ENCODE assay signal across 16 cellular contexts in the genomic region with DNA sequence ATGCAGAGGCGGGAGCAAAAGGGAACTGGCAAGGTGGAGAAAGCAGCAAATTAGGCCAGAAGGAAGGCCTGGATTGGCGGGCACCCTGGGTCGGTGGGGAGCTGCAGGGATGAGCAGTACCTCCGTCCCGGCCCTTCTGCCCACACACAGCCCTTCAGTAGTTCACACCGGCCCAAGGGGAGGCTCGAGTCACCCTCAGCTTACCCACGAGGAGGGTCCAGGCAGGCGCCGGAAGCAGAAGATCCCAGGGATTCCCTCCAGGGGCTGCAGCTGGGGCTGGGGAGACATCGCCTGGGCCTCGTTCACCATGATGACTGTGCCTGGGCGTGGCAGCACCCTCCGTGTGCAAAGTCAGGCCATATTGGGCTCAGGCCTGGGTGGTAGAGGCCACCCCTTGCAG.
DNase-seq lines count a peak whose midpoint lies in the region; ATAC-seq, FAIRE-seq and TF ChIP-seq lines count a peak whose summit lies in the region.
"Had no signal": no experiment of that assay in that cellular context is flagged by ENCODE, and none has a peak within 500 bp of the region (broad histone marks: within the 10 kb centered on the region; RNA-seq: fewer than 3 reads in every experiment).

No MANE protein-coding gene starts in this region.

- H3K36me3 Mint-ChIP-seq in chondrocyte (ENCODE audit: low read depth) (peaks cover 3% of the 10 kb centered on the region), nephron (ENCODE audit: low read depth) (peaks cover 4% of the 10 kb centered on the region)

- DNase-seq in chondrocyte (ENCODE audit: low spot score) = no peak
- no peak for DNase-seq in thoracic aorta (ENCODE audit: low spot score)
- DNase-seq in D721Med (ENCODE audit: insufficient read length, low spot score) = no peak
- DNase-seq in HTR-8/SVneo (ENCODE audit: insufficient read length, low spot score) = no peak
- DNase-seq in smooth muscle cell (lab: John Stamatoyannopoulos, UW; ENCODE audit: unreplicated experiment) = no peak
- DNase-seq: AML-193; CD4-positive, alpha-beta T cell; DMS79 treated with DMSO at 0.1 percent for 48 hours; GF-D8; GM23248 had no signal

- H2AFZ ChIP-seq in smooth muscle cell (ENCODE audit: low read depth) = no peak overlapping the region
- H2AFZ ChIP-seq: GM23248 had no signal

- no peaks in the 10 kb centered on the region for H3F3A ChIP-seq in smooth muscle cell (ENCODE audit: low read depth)

- H3K4me3 ChIP-seq in thoracic aorta (peak overlapping the region; percentile 34), smooth muscle cell (no peak overlapping the region)
- H3K4me3 ChIP-seq: A549, GM23248, HAP-1 had no signal

- H3K9me3 Mint-ChIP-seq in chondrocyte (ENCODE audit: low read depth) (peaks cover 8% of the 10 kb centered on the region), nephron (peaks cover 7% of the 10 kb centered on the region)

- H3K36me3 ChIP-seq in thoracic aorta (no peaks in the 10 kb centered on the region), smooth muscle cell (ENCODE audit: low read depth) (no peaks in the 10 kb centered on the region)
- H3K36me3 ChIP-seq: HAP-1 had no signal

- H3K27me3 Mint-ChIP-seq in chondrocyte (ENCODE audit: low read depth) (peaks cover under 1% of the 10 kb centered on the region), nephron (ENCODE audit: low read depth) (peaks cover 49% of the 10 kb centered on the region)

- H3K27ac ChIP-seq in VCaP (peak overlapping the region; percentile 7; the same call in 1 of the 2 replicates), thoracic aorta (peak overlapping the region; percentile 55 to 68), smooth muscle cell (ENCODE audit: low read depth) (no peak overlapping the region)
- H3K27ac ChIP-seq: 22Rv1, A549, C4-2B, GM23248 had no signal

- H3K9ac ChIP-seq in smooth muscle cell (ENCODE audit: low read depth) = no peak overlapping the region
- H3K9ac ChIP-seq: GM23248 had no signal

- H3K27me3 ChIP-seq in thoracic aorta (replicated peaks; ENCODE audit: insufficient read depth) (no peaks in the 10 kb centered on the region), smooth muscle cell (ENCODE audit: low read depth) (no peaks in the 10 kb centered on the region)

- H3K4me1 ChIP-seq in thoracic aorta (ENCODE audit: control insufficient read depth in 1 of 2, low read depth in 2 of 2) (peaks cover 43 to 67% of the 10 kb centered on the region in 2 donors), smooth muscle cell (ENCODE audit: low read depth) (no peaks in the 10 kb centered on the region)
- H3K4me1 ChIP-seq: A549, HAP-1 had no signal

- H3K27ac Mint-ChIP-seq in chondrocyte (ENCODE audit: unreplicated experiment) (peak overlapping the region; percentile 81), nephron (peak overlapping the region in 2 of 3 experiments; percentile 18 to 38)
- H3K27ac Mint-ChIP-seq: CD4-positive, alpha-beta T cell had no signal

- no peak overlapping the region for H3K4me2 ChIP-seq in smooth muscle cell
- H3K4me2 ChIP-seq: A549 had no signal

- TF ChIP-seq CTCF in VCaP (conservative IDR thresholded peaks at IDR 0.05) (no peak), chondrocyte (IDR thresholded peaks at IDR 0.05) (no peak), nephron (IDR thresholded peaks at IDR 0.05; ENCODE audit: unreplicated experiment in 3 of 3) (no peak), thoracic aorta (IDR thresholded peaks at IDR 0.05) (no peak), D721Med (IDR thresholded peaks at IDR 0.05; ENCODE audit: insufficient read depth, missing control alignments) (no peak), smooth muscle cell (IDR thresholded peaks at IDR 0.05; ENCODE audit: borderline replicate concordance, insufficient read depth, poor library complexity, severe bottlenecking) (no peak)

- no peak for FAIRE-seq in D721Med (lab: Jason Lieb, UNC)
- no peak for FAIRE-seq in HTR-8/SVneo (lab: Jason Lieb, UNC)
- FAIRE-seq: A549 had no signal

- H3K9me3 ChIP-seq in thoracic aorta (no peaks in the 10 kb centered on the region), smooth muscle cell (replicated peaks; ENCODE audit: low read depth) (no peaks in the 10 kb centered on the region)
- H3K9me3 ChIP-seq: A549, HAP-1 had no signal

- H3K4me1 Mint-ChIP-seq in chondrocyte (ENCODE audit: low read depth) = peaks cover 29% of the 10 kb centered on the region
- peaks cover 8% of the 10 kb centered on the region for H3K4me1 Mint-ChIP-seq in nephron

- no peaks in the 10 kb centered on the region for H4K20me1 ChIP-seq in smooth muscle cell (ENCODE audit: low read depth)

- no peak for ATAC-seq in thoracic aorta (ENCODE audit: insufficient number of reproducible peaks, low FRiP score, low read depth)
- ATAC-seq: A549 had no signal

- 82% methylated on average over 14 of the region's 14 CpGs for WGBS in smooth muscle cell (ENCODE audit: low lambda C conversion rate)

- H3K79me2 ChIP-seq in smooth muscle cell (ENCODE audit: low read depth) = no peaks in the 10 kb centered on the region

- H3K4me3 Mint-ChIP-seq in chondrocyte (ENCODE audit: unreplicated experiment) (no peak overlapping the region), nephron (no peak overlapping the region)
- H3K4me3 Mint-ChIP-seq: CD4-positive, alpha-beta T cell had no signal
